23 cellular contexts compared by ENCODE assay signal in genomic region chr11:134216816-134217215, GRCh38. TPM values are rescaled to one million over a fixed set of nuclear protein-coding genes. Genes with fewer than 3 reads are reported as not detected.
DNase-seq lines count a peak whose midpoint lies in the region; ATAC-seq and TF ChIP-seq lines count a peak whose summit lies in the region.
"Had no signal": no experiment of that assay in that cellular context is flagged by ENCODE, and none has a peak within 500 bp of the region (broad histone marks: within the 10 kb centered on the region; RNA-seq: fewer than 3 reads in every experiment).

No MANE protein-coding gene starts in this region.

- H3K9me3 ChIP-seq in DND-41 (ENCODE audit: insufficient read depth, low read length, severe bottlenecking) (no peaks in the 10 kb centered on the region), T-helper 17 cell (ENCODE audit: control insufficient read depth, low read length, poor library complexity, severe bottlenecking) (no peaks in the 10 kb centered on the region), right atrium auricular region (no peaks in the 10 kb centered on the region)
- H3K9me3 ChIP-seq: A549; BE2C; BLaER1 treated with 17β-estradiol and CSF1 and Interleukin-3, amounts not matched to agents 10 nM and 100 nM had no signal

- peak overlapping the region; percentile 51 for H3K27ac Mint-ChIP-seq in T-helper 17 cell
- H3K27ac Mint-ChIP-seq: CD4-positive, alpha-beta T cell had no signal

- no peak overlapping the region for H3K4me3 Mint-ChIP-seq in T-helper 17 cell
- H3K4me3 Mint-ChIP-seq: CD14-positive monocyte; CD4-positive, alpha-beta T cell; H9 had no signal

- no peak overlapping the region for H2AFZ ChIP-seq in DND-41 (ENCODE audit: low read depth, low read length)
- H2AFZ ChIP-seq in KMS-11 (ENCODE audit: low read depth), result no peak overlapping the region
- H2AFZ ChIP-seq: GM23248 had no signal

- H3K36me3 ChIP-seq in DND-41 (ENCODE audit: insufficient read depth, low read length), result peaks cover 94% of the 10 kb centered on the region
- H3K36me3 ChIP-seq in KMS-11 (ENCODE audit: insufficient read depth), result 0 out of 2 replicates have a peak, but pooled peaks cover 4% of the 10 kb centered on the region
- peaks cover 10% of the 10 kb centered on the region for H3K36me3 ChIP-seq in right atrium auricular region

- ATAC-seq in DND-41 (ENCODE audit: insufficient read depth, low read depth), result no peak
- ATAC-seq in T-helper 17 cell, result no peak
- ATAC-seq in left colon, result no peak
- ATAC-seq: A549, HCT116 had no signal

- H3K27me3 ChIP-seq in DND-41 (ENCODE audit: insufficient read depth, low read length, poor library complexity) (no peaks in the 10 kb centered on the region), KMS-11 (ENCODE audit: insufficient read depth, low read depth) (no peaks in the 10 kb centered on the region), right atrium auricular region (no peaks in the 10 kb centered on the region)
- H3K27me3 ChIP-seq: BE2C; BLaER1 treated with 17β-estradiol and CSF1 and Interleukin-3, amounts not matched to agents 10 nM and 100 nM had no signal

- H3K4me1 ChIP-seq in DND-41 (ENCODE audit: insufficient read depth, low read length) (peaks cover 51% of the 10 kb centered on the region), KMS-11 (ENCODE audit: low read depth, poor library complexity, severe bottlenecking) (peaks cover 59% of the 10 kb centered on the region), right atrium auricular region (no peaks in the 10 kb centered on the region)
- H3K4me1 ChIP-seq: A549 had no signal

- H3K27ac ChIP-seq in DND-41 (ENCODE audit: low read length), result no peak overlapping the region
- H3K27ac ChIP-seq in KMS-11, result peak overlapping the region; percentile 78
- H3K27ac ChIP-seq in right atrium auricular region, result no peak overlapping the region
- H3K27ac ChIP-seq: A549; BLaER1 treated with 17β-estradiol and CSF1 and Interleukin-3, amounts not matched to agents 10 nM and 100 nM; GM23248 had no signal

- H3K9ac ChIP-seq in DND-41 (ENCODE audit: low read depth, low read length), result no peak overlapping the region
- no peak overlapping the region for H3K9ac ChIP-seq in KMS-11
- H3K9ac ChIP-seq: BLaER1 treated with 17β-estradiol and CSF1 and Interleukin-3, amounts not matched to agents 10 nM and 100 nM; GM23248 had no signal

- H3K4me3 ChIP-seq in DND-41 (ENCODE audit: low read depth in 1 of 2, low read length in 2 of 2) (no peak overlapping the region), KMS-11 (IDR thresholded peaks at IDR 0.05; ENCODE audit: insufficient read depth, low read depth, low read length) (no peak overlapping the region), right atrium auricular region (no peak overlapping the region)
- H3K4me3 ChIP-seq: A549; BLaER1 treated with 17β-estradiol and CSF1 and Interleukin-3, amounts not matched to agents 10 nM and 100 nM; GM23248 had no signal

- peaks cover 28% of the 10 kb centered on the region for H3K4me1 Mint-ChIP-seq in T-helper 17 cell

- DNase-seq in DND-41 (no peak), T-helper 17 cell (no peak), pons (ENCODE audit: low spot score) (peak; percentile 72), left colon (no peak), right atrium auricular region (ENCODE audit: low spot score) (no peak), GOT3 (lab: John Stamatoyannopoulos, UW) (no peak)
- DNase-seq: 8988T; ACHN; AML-193; BE2C; CD4-positive, alpha-beta T cell; CD8-positive, alpha-beta memory T cell; DMS 273 treated with DMSO at 0.1 percent for 48 hours; DMS79; GF-D8; GM23248; H9 had no signal

- peaks cover 15% of the 10 kb centered on the region for H3K36me3 Mint-ChIP-seq in T-helper 17 cell (ENCODE audit: low read depth)

- H3K27me3 Mint-ChIP-seq in T-helper 17 cell, result no peaks in the 10 kb centered on the region
- H3K27me3 Mint-ChIP-seq: CD4-positive, alpha-beta T cell; CD8-positive, alpha-beta memory T cell had no signal

- intact Hi-C loops in left colon (cut with DNase I, micrococcal nuclease), result no loop called here

- H3K4me2 ChIP-seq in DND-41 (ENCODE audit: insufficient read depth, low read length), result peak overlapping the region; percentile 23; the same call in 1 of the 2 replicates
- peak overlapping the region; percentile 86 for H3K4me2 ChIP-seq in KMS-11
- H3K4me2 ChIP-seq: A549; BLaER1 treated with 17β-estradiol and CSF1 and Interleukin-3, amounts not matched to agents 10 nM and 100 nM had no signal

- no peak for TF ChIP-seq CTCF in DND-41 (IDR thresholded peaks at IDR 0.05; ENCODE audit: borderline replicate concordance, extremely low read depth, low read length, poor library complexity, severe bottlenecking)
- TF ChIP-seq CTCF in KMS-11 (conservative IDR thresholded peaks at IDR 0.05; ENCODE audit: low read depth, low read length), result no peak
- TF ChIP-seq CTCF in right atrium auricular region (IDR thresholded peaks at IDR 0.05), result no peak

- peaks cover 73% of the 10 kb centered on the region for H4K20me1 ChIP-seq in DND-41 (ENCODE audit: insufficient read depth, low read length)
- H4K20me1 ChIP-seq in KMS-11 (ENCODE audit: insufficient read depth), result 0 out of 2 replicates have a peak, but pooled peaks cover 3% of the 10 kb centered on the region

- H3K79me2 ChIP-seq in DND-41 (ENCODE audit: insufficient read depth, low read length) (peaks cover 100% of the 10 kb centered on the region), KMS-11 (ENCODE audit: insufficient read depth, low read depth) (peaks cover 70% of the 10 kb centered on the region)

RNA-seq across cellular contexts. Expression of gene NCAPD3, which starts 7.0 kb away (rescaled TPM):
- total RNA-seq in T-helper 17 cell, result 10 to 100 TPM; 26.8 to 31.4 TPM
- 10 to 100 TPM; 11.5 to 17.0 TPM for total RNA-seq in left colon
- 1 to 10 TPM; 4.0 to 5.5 TPM for total RNA-seq in right atrium auricular region

RNA-seq across cellular contexts. Expression of gene VPS26B, which starts 7.7 kb away (rescaled TPM):
- total RNA-seq in T-helper 17 cell (10 to 100 TPM; 49.9 to 51.1 TPM), left colon (10 to 100 TPM; 40.8 to 41.1 TPM), right atrium auricular region (10 to 100 TPM; 24.9 to 25.1 TPM)

RNA-seq across cellular contexts. Expression of gene THYN1, which starts 36.3 kb away (rescaled TPM):
- total RNA-seq in T-helper 17 cell (10 to 100 TPM; 32.9 to 36.5 TPM), left colon (10 to 100 TPM; 28.5 to 32.0 TPM), right atrium auricular region (10 to 100 TPM; 35.8 to 47.1 TPM)

RNA-seq across cellular contexts. Expression of gene ACAD8, which starts 36.6 kb away (rescaled TPM):
- total RNA-seq in T-helper 17 cell (10 to 100 TPM; 20.3 to 23.6 TPM), left colon (10 to 100 TPM; 28.1 to 30.7 TPM), right atrium auricular region (10 to 100 TPM; 17.6 to 32.9 TPM)

RNA-seq across cellular contexts. Expression of gene GLB1L3, which starts 59.4 kb away (rescaled TPM):
- total RNA-seq in T-helper 17 cell (1 to 10 TPM; 2.0 to 2.2 TPM), left colon (not detected), right atrium auricular region (not detected)
- total RNA-seq: G401, GM23248 had no signal
